ENCODE assay signal across 8 cellular contexts in genomic region chr5:112161392-112161748, GRCh38.
DNase-seq lines count a peak whose midpoint lies in the region; ATAC-seq and TF ChIP-seq lines count a peak whose summit lies in the region.

No MANE protein-coding gene starts in this region.

- intact Hi-C loops in dorsolateral prefrontal cortex (cut with DNase I), result loop anchor here in 1 of 2 donors (10.0 kb wide), 1 partner anchor 407 kb away; the partner anchor contains the start of gene NREP

- H3K4me3 Mint-ChIP-seq in nephron, result peak overlapping the region; percentile 93 to 96 (median 93)

- H2AFZ ChIP-seq in Karpas-422 (ENCODE audit: low read length), result no peak overlapping the region

- H3K9me3 Mint-ChIP-seq in nephron, result peaks cover 5% of the 10 kb centered on the region

- peak; percentile 54 for DNase-seq in Karpas-422
- DNase-seq in dorsolateral prefrontal cortex, result no peak
- no peak for DNase-seq in NOMO-1 treated with DMSO at 0.1 percent for 48 hours (lab: John Stamatoyannopoulos, UW; ENCODE audit: unreplicated experiment)
- DNase-seq in NCI-H1436 treated with DMSO at 0.1 percent for 48 hours (lab: John Stamatoyannopoulos, UW), result no peak
- DNase-seq in NCI-H1694 (lab: John Stamatoyannopoulos, UW), result no peak

- peak overlapping the region; percentile 91 to 98 (median 95) for H3K9ac ChIP-seq in BLaER1 treated with 17β-estradiol and CSF1 and Interleukin-3, amounts not matched to agents 10 nM and 100 nM
- H3K9ac ChIP-seq in Karpas-422 (ENCODE audit: low read length), result peak overlapping the region; percentile 90

- peaks cover 12 to 24% (median 19%) of the 10 kb centered on the region in 10 experiments for H3K4me1 ChIP-seq in BLaER1 treated with 17β-estradiol and CSF1 and Interleukin-3, amounts not matched to agents 10 nM and 100 nM
- peaks cover 14% of the 10 kb centered on the region for H3K4me1 ChIP-seq in Karpas-422 (ENCODE audit: low read length)

- peaks cover 43 to 50% (median 49%) of the 10 kb centered on the region in 11 experiments for H3K36me3 ChIP-seq in BLaER1 treated with 17β-estradiol and CSF1 and Interleukin-3, amounts not matched to agents 10 nM and 100 nM
- H3K36me3 ChIP-seq in Karpas-422 (ENCODE audit: insufficient read depth, low read length), result peaks cover 26% of the 10 kb centered on the region

- peaks cover 16 to 52% (median 48%) of the 10 kb centered on the region in 11 experiments; a peak in 21 of 22 replicates for H4K20me1 ChIP-seq in BLaER1 treated with 17β-estradiol and CSF1 and Interleukin-3, amounts not matched to agents 10 nM and 100 nM
- H4K20me1 ChIP-seq in Karpas-422 (ENCODE audit: insufficient read depth, low read depth, low read length), result peaks cover 27% of the 10 kb centered on the region

- no peaks in the 10 kb centered on the region for H3K9me3 ChIP-seq in BLaER1 treated with 17β-estradiol and CSF1 and Interleukin-3, amounts not matched to agents 10 nM and 100 nM (replicated peaks in 1 of 11)
- no peaks in the 10 kb centered on the region for H3K9me3 ChIP-seq in Karpas-422 (ENCODE audit: low read length)

- TF ChIP-seq CTCF in dorsolateral prefrontal cortex (IDR thresholded peaks at IDR 0.05 in 54 of 56, conservative IDR thresholded peaks at IDR 0.05 in 2 of 56; ENCODE audit: low read depth in 1 of 56, partially characterized antibody in 56 of 56) (no peak), nephron (IDR thresholded peaks at IDR 0.05; ENCODE audit: unreplicated experiment in 3 of 3) (no peak)

- H3K9me2 ChIP-seq in Karpas-422 (replicated peaks; ENCODE audit: insufficient read depth, low read length), result no peaks in the 10 kb centered on the region

- peak overlapping the region; percentile 87 to 97 (median 94) for H3K27ac ChIP-seq in BLaER1 treated with 17β-estradiol and CSF1 and Interleukin-3, amounts not matched to agents 10 nM and 100 nM
- H3K27ac ChIP-seq in Karpas-422 (ENCODE audit: low read length), result peak overlapping the region; percentile 17
- peak overlapping the region in 46 of 59 donors; percentile 14 to 95 (median 77) for H3K27ac ChIP-seq in dorsolateral prefrontal cortex

- H3K27ac Mint-ChIP-seq in nephron, result peak overlapping the region; percentile 13 to 87 (median 70)

- H3K4me2 ChIP-seq in BLaER1 treated with 17β-estradiol and CSF1 and Interleukin-3, amounts not matched to agents 10 nM and 100 nM, result peak overlapping the region; percentile 77 to 97 (median 88)
- peak overlapping the region; percentile 89 for H3K4me2 ChIP-seq in Karpas-422 (ENCODE audit: low read depth, low read length, poor library complexity, severe bottlenecking)

- H3K4me1 Mint-ChIP-seq in nephron, result peaks cover 7% of the 10 kb centered on the region

- no peak for ATAC-seq in HG02571 (IDR thresholded peaks at IDR 0.05; ENCODE audit: unreplicated experiment)

- peaks cover 33% of the 10 kb centered on the region for H3K36me3 Mint-ChIP-seq in nephron (ENCODE audit: low read depth)

- H3K79me2 ChIP-seq in Karpas-422 (ENCODE audit: low read length), result peaks cover 20% of the 10 kb centered on the region

- H3K27me3 ChIP-seq in BLaER1 treated with 17β-estradiol and CSF1 and Interleukin-3, amounts not matched to agents 10 nM and 100 nM, result no peaks in the 10 kb centered on the region
- H3K27me3 ChIP-seq in Karpas-422 (ENCODE audit: low read length) (no peaks in the 10 kb centered on the region), dorsolateral prefrontal cortex (no peaks in the 10 kb centered on the region)

- peak overlapping the region; percentile 78 to 94 (median 90) for H3K4me3 ChIP-seq in BLaER1 treated with 17β-estradiol and CSF1 and Interleukin-3, amounts not matched to agents 10 nM and 100 nM
- peak overlapping the region; percentile 86 for H3K4me3 ChIP-seq in Karpas-422 (ENCODE audit: low read length)
- H3K4me3 ChIP-seq in dorsolateral prefrontal cortex, result peak overlapping the region; percentile 53 to 99 (median 90)

- H3K27me3 Mint-ChIP-seq in nephron (ENCODE audit: low read depth), result no peaks in the 10 kb centered on the region

Comparison
In these comparisons a context has a peak if more than half of its experiments do, and no peak if none do; other contexts are left out.
1. H3K27ac ChIP-seq: peak in every context shown above with its lines; median percentile 94 in BLaER1 treated with 17β-estradiol and CSF1 and Interleukin-3, amounts not matched to agents 10 nM and 100 nM; 77 in dorsolateral prefrontal cortex; 17 in Karpas-422.